ENCODE assay signal across 18 cellular contexts in the genomic region with DNA sequence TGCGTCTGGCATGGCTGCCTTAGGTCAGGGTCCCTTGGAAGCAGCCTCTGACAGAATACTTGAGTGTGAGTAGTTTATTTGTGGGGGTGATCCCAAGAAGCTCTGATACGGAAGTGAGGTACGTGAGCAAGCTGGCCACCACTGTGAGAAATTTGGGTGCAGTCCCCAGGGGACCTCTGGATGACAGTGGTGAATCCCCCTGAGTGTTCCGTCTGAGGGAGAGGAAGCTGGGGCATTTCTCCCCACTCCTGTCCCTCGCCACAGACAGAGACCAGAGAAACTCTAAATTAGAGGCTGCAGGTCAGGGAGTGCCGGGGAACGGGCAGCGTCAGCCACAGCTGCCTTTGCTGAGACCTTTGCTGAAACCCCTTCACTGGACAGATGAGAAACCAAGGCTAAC.
DNase-seq lines count a peak whose midpoint lies in the region; ATAC-seq and TF ChIP-seq lines count a peak whose summit lies in the region.
"Had no signal": no experiment of that assay in that cellular context is flagged by ENCODE, and none has a peak within 500 bp of the region (broad histone marks: within the 10 kb centered on the region; RNA-seq: fewer than 3 reads in every experiment).

No MANE protein-coding gene starts in this region.

- H3K4me2 ChIP-seq in IMR-90 (ENCODE audit: low read depth, low read length), result no peak overlapping the region

- H3K4me3 Mint-ChIP-seq in neural crest cell, result no peak overlapping the region
- peak overlapping the region; percentile 20 to 60 for H3K4me3 Mint-ChIP-seq in stimulated activated naive B cell treated with anti-CD40 and anti-IgM and Interleukin-4, amounts not matched to agents 10 μg/mL and 1 μg/mL and 100 μg/mL, for 72 hours

- H2BK120ac ChIP-seq in IMR-90 (ENCODE audit: low read depth, low read length), result no peak overlapping the region

- H3K27ac Mint-ChIP-seq in neural crest cell (ENCODE audit: unreplicated experiment), result peak overlapping the region; percentile 35
- H3K27ac Mint-ChIP-seq in stimulated activated naive B cell treated with anti-CD40 and anti-IgM and Interleukin-4, amounts not matched to agents 10 μg/mL and 1 μg/mL and 100 μg/mL, for 72 hours, result peak overlapping the region; percentile 77

- H3K4me1 Mint-ChIP-seq in neural crest cell, result peaks cover 4% of the 10 kb centered on the region
- peaks cover 20 to 53% of the 10 kb centered on the region in 2 donors for H3K4me1 Mint-ChIP-seq in stimulated activated naive B cell treated with anti-CD40 and anti-IgM and Interleukin-4, amounts not matched to agents 10 μg/mL and 1 μg/mL and 100 μg/mL, for 72 hours
- H3K4me1 Mint-ChIP-seq: CD8-positive, alpha-beta memory T cell had no signal

- TF ChIP-seq CTCF in IMR-90 (conservative IDR thresholded peaks at IDR 0.05; ENCODE audit: low read depth, low read length) (no peak), RWPE2 (IDR thresholded peaks at IDR 0.05; ENCODE audit: poor library complexity, severe bottlenecking) (no peak), neural crest cell (conservative IDR thresholded peaks at IDR 0.05) (no peak), vagina (IDR thresholded peaks at IDR 0.05) (no peak)

- H3K9me1 ChIP-seq in IMR-90 (ENCODE audit: insufficient read depth, low read length), result no peaks in the 10 kb centered on the region

- dilution Hi-C loops in IMR-90 (cut with HindIII; ENCODE audit: low sequenced_read_pairs, unreplicated experiment), result no loop called here

- 92% methylated on average over 6 of the region's 8 CpGs; no CpG with 5 or more reads in 1 of the 2 experiments for WGBS in IMR-90 (ENCODE audit: extremely low coverage in 2 of 2, insufficient read length in 1 of 2), 2 experiments

- H3K27me3 ChIP-seq in IMR-90 (ENCODE audit: control insufficient read depth, insufficient read depth, low read length) (peaks cover 5% of the 10 kb centered on the region), RWPE2 (ENCODE audit: insufficient read depth, poor library complexity, severe bottlenecking) (no peaks in the 10 kb centered on the region), vagina (no peaks in the 10 kb centered on the region)
- H3K27me3 ChIP-seq: BE2C had no signal

- H4K91ac ChIP-seq in IMR-90 (ENCODE audit: insufficient read depth, low read depth, low read length), result no peak overlapping the region

- H2BK20ac ChIP-seq in IMR-90 (ENCODE audit: low read depth, low read length), result no peak overlapping the region

- no peak overlapping the region for H3K4me3 ChIP-seq in IMR-90 (ENCODE audit: insufficient read depth, low read depth, low read length)
- no peak overlapping the region for H3K4me3 ChIP-seq in RWPE2 (ENCODE audit: severe bottlenecking)
- H3K4me3 ChIP-seq in vagina, result no peak overlapping the region

- H2AK5ac ChIP-seq in IMR-90 (ENCODE audit: low read depth, low read length), result 0 out of 2 replicates have a peak overlapping the region, but pooled peaks have one; percentile 4

- POLR2A ChIA-PET in IMR-90 (lab: Charles Lee; ENCODE audit: unreplicated experiment), result no interaction called here

- no peak overlapping the region for H2AK9ac ChIP-seq in IMR-90 (replicated peaks; ENCODE audit: low read depth, low read length, poor library complexity)

- CTCF ChIA-PET in IMR-90 (lab: Yijun Ruan, JAX), result no interaction called here

- no peak overlapping the region for H2BK5ac ChIP-seq in IMR-90 (ENCODE audit: low read depth, low read length, poor library complexity, severe bottlenecking)

- no peak for TF ChIP-seq RAD21 in IMR-90 (IDR thresholded peaks at IDR 0.05; ENCODE audit: low read length)

- H3K23ac ChIP-seq in IMR-90 (ENCODE audit: low read depth, low read length), result no peak overlapping the region

- H4K20me1 ChIP-seq in IMR-90 (ENCODE audit: insufficient read depth, low read length), result no peaks in the 10 kb centered on the region

- H3K27ac ChIP-seq in IMR-90 (ENCODE audit: insufficient read depth, low read length) (no peak overlapping the region), RWPE2 (ENCODE audit: poor library complexity, severe bottlenecking) (no peak overlapping the region), vagina (no peak overlapping the region)

- no peak for DNase-seq in IMR-90
- DNase-seq in RWPE2 (ENCODE audit: low spot score), result peak; percentile 14
- DNase-seq in neural crest cell (ENCODE audit: low read depth, low spot score), result no peak
- peak; percentile 63 for DNase-seq in stimulated activated naive B cell treated with anti-CD40 and anti-IgM and Interleukin-4, amounts not matched to agents 10 μg/mL and 1 μg/mL and 100 μg/mL, for 72 hours
- no peak for DNase-seq in vagina (ENCODE audit: extremely low spot score in 2 of 2)
- DNase-seq in kidney glomerular epithelial cell (lab: John Stamatoyannopoulos, UW), result no peak
- DNase-seq: DMS79 treated with DMSO at 0.1 percent for 48 hours, GOT3, KG1, NCI-H1048, NCI-H1436 treated with DMSO at 0.1 percent for 48 hours, NCI-H2081 treated with DMSO at 0.1 percent for 48 hours, NCI-H510A, NCI-H82, PC-3 had no signal

- intact Hi-C loops in IMR-90 (cut with micrococcal nuclease) (no loop called here), vagina (cut with DNase I) (no loop called here)

- H4K8ac ChIP-seq in IMR-90 (ENCODE audit: low read depth in 2 of 2, low read length in 2 of 2), result no peak overlapping the region

- H2BK15ac ChIP-seq in IMR-90 (ENCODE audit: low read depth, low read length), result no peak overlapping the region

- no peak overlapping the region for H4K5ac ChIP-seq in IMR-90 (ENCODE audit: low read depth, low read length)

- H3K79me1 ChIP-seq in IMR-90 (ENCODE audit: low read depth in 1 of 2, low read length in 2 of 2), result no peaks in the 10 kb centered on the region

- no peaks in the 10 kb centered on the region for H3K9me3 Mint-ChIP-seq in neural crest cell
- H3K9me3 Mint-ChIP-seq in stimulated activated naive B cell treated with anti-CD40 and anti-IgM and Interleukin-4, amounts not matched to agents 10 μg/mL and 1 μg/mL and 100 μg/mL, for 72 hours, result no peaks in the 10 kb centered on the region

- no peak overlapping the region for H2AFZ ChIP-seq in IMR-90 (replicated peaks; ENCODE audit: low read length, poor library complexity)

- no peaks in the 10 kb centered on the region for H3K36me3 Mint-ChIP-seq in neural crest cell (ENCODE audit: low read depth)
- no peaks in the 10 kb centered on the region for H3K36me3 Mint-ChIP-seq in stimulated activated naive B cell treated with anti-CD40 and anti-IgM and Interleukin-4, amounts not matched to agents 10 μg/mL and 1 μg/mL and 100 μg/mL, for 72 hours
- H3K36me3 Mint-ChIP-seq: CD8-positive, alpha-beta memory T cell had no signal

- H3K9me3 ChIP-seq in IMR-90 (ENCODE audit: control insufficient read depth, insufficient read depth, low read length) (no peaks in the 10 kb centered on the region), RWPE2 (ENCODE audit: severe bottlenecking) (no peaks in the 10 kb centered on the region), vagina (no peaks in the 10 kb centered on the region)
- H3K9me3 ChIP-seq: BE2C had no signal

- no TSS peak for BruUV-seq in IMR-90 (replicated peaks; lab: Mats Ljungman, UMichigan)

- TF ChIP-seq POLR2A in IMR-90 (IDR thresholded peaks at IDR 0.05; ENCODE audit: low read depth, low read length) (no peak), vagina (IDR thresholded peaks at IDR 0.05) (no peak)

- H3K36me3 ChIP-seq in IMR-90 (ENCODE audit: control insufficient read depth, insufficient read depth, low read length) (no peaks in the 10 kb centered on the region), RWPE2 (ENCODE audit: low read depth) (no peaks in the 10 kb centered on the region), vagina (no peaks in the 10 kb centered on the region)
- H3K36me3 ChIP-seq: BE2C had no signal

- H3K18ac ChIP-seq in IMR-90 (ENCODE audit: low read depth, low read length), result no peak overlapping the region

- no peak overlapping the region for H3K14ac ChIP-seq in IMR-90 (replicated peaks; ENCODE audit: low read depth, low read length)

- no peak overlapping the region for H3K56ac ChIP-seq in IMR-90 (ENCODE audit: extremely low read depth, insufficient read depth, low read length)

- H3K27me3 Mint-ChIP-seq in neural crest cell (ENCODE audit: low read depth), result no peaks in the 10 kb centered on the region
- H3K27me3 Mint-ChIP-seq in stimulated activated naive B cell treated with anti-CD40 and anti-IgM and Interleukin-4, amounts not matched to agents 10 μg/mL and 1 μg/mL and 100 μg/mL, for 72 hours, result peaks cover 10 to 14% of the 10 kb centered on the region in 2 donors

- no peak overlapping the region for H3K4ac ChIP-seq in IMR-90 (ENCODE audit: low read depth, low read length)

- H3K4me1 ChIP-seq in IMR-90 (ENCODE audit: control insufficient read depth, insufficient read depth, low read length) (peaks cover 2% of the 10 kb centered on the region; the same call in 1 of the 2 replicates), RWPE2 (ENCODE audit: insufficient read depth, poor library complexity, severe bottlenecking) (no peaks in the 10 kb centered on the region), vagina (no peaks in the 10 kb centered on the region)
- H3K4me1 ChIP-seq: BE2C had no signal

- no peak overlapping the region for H3K9ac ChIP-seq in IMR-90 (ENCODE audit: low read depth, low read length)

- ATAC-seq in IMR-90 (ENCODE audit: low read depth), result no peak
- no peak for ATAC-seq in RWPE2 (ENCODE audit: low read depth)
- ATAC-seq in stimulated activated naive B cell treated with anti-CD40 and anti-IgM and Interleukin-4, amounts not matched to agents 10 μg/mL and 1 μg/mL and 100 μg/mL, for 72 hours (replicated peaks), result peak; percentile 81 to 88
- no peak for ATAC-seq in GM19463 (IDR thresholded peaks at IDR 0.05; ENCODE audit: unreplicated experiment)
- ATAC-seq: PC-3 had no signal

- in situ Hi-C loops in IMR-90 (cut with MboI; ENCODE audit: low sequenced_read_pairs), result no loop called here

TF ChIP-seq in IMR-90, 13 proteins besides CTCF, POLR2A, EP300 and RAD21 (continues in another document):
- no peak for TF ChIP-seq BHLHE40 (IDR thresholded peaks at IDR 0.05; ENCODE audit: low read depth, low read length)
- TF ChIP-seq CHD1 (IDR thresholded peaks at IDR 0.05; ENCODE audit: low read depth, low read length), result no peak
- no peak for TF ChIP-seq CEBPB (IDR thresholded peaks at IDR 0.05; ENCODE audit: low read depth, low read length)
- no peak for TF ChIP-seq NFE2L2 (IDR thresholded peaks at IDR 0.05; ENCODE audit: low read depth, low read length)
- TF ChIP-seq, protein P1, sequence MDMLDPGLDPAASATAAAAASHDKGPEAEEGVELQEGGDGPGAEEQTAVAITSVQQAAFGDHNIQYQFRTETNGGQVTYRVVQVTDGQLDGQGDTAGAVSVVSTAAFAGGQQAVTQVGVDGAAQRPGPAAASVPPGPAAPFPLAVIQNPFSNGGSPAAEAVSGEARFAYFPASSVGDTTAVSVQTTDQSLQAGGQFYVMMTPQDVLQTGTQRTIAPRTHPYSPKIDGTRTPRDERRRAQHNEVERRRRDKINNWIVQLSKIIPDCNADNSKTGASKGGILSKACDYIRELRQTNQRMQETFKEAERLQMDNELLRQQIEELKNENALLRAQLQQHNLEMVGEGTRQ (IDR thresholded peaks at IDR 0.05; ENCODE audit: low read depth, low read length), result no peak
- TF ChIP-seq MAZ (IDR thresholded peaks at IDR 0.05; ENCODE audit: borderline replicate concordance, low read depth, low read length), result no peak

Comparison
In these comparisons a context has a peak if more than half of its experiments do, and no peak if none do; other contexts are left out.
1. ATAC-seq: peak in stimulated activated naive B cell treated with anti-CD40 and anti-IgM and Interleukin-4, amounts not matched to agents 10 μg/mL and 1 μg/mL and 100 μg/mL, for 72 hours (2 of 2); none in IMR-90 (single experiment), RWPE2 (single experiment) and GM19463 (single experiment).
2. DNase-seq: peak in RWPE2 (single experiment) and stimulated activated naive B cell treated with anti-CD40 and anti-IgM and Interleukin-4, amounts not matched to agents 10 μg/mL and 1 μg/mL and 100 μg/mL, for 72 hours (single experiment); none in IMR-90 (single experiment), neural crest cell (single experiment), vagina (0 of 2) and kidney glomerular epithelial cell (single experiment).